Comparison of ENCODE assay signal across 8 cellular contexts in the genomic region with DNA sequence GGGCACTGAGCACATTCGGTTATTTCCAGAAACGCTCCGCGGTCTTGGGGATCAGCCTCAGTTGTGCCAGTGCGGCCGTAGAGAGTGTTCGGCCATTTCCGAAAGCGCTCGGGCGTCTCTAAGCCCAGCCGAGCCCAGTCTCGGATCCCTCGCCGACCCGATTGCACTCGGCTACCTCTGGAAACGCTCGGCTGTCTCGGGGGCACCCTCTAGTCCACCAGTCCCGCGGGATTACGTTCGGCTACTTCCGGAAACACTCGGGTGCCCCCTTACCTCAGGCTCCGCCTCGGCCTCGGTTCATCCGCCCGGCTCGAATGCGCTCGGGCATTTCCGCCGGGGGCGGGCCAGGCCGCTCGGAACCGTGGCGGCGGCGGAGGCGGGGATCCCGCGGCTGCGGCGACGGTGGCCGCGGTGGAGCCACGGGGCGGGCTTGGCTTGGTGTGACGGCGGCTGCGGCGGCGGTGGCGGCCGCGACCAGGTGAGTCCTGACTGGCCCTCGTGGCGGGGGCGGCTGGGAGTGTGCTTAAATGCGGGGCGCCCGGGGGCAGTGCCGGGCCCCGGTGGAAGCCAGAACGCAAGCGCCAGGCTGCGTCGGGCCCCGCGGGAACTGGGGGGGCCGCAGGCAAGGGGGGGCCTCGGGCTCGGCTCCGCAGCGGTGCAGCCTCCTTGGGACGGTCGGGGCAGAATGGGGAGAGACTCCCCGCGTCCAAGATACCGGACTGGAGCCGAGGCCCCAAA. TPM values are rescaled to one million over a fixed set of nuclear protein-coding genes. Genes with fewer than 3 reads are reported as not detected.
A peak's percentile ranks its signal among the peaks of the same experiment; 100 is the strongest.
DNase-seq lines count a peak whose midpoint lies in the region; ATAC-seq and TF ChIP-seq lines count a peak whose summit lies in the region.

A gene (plus strand): TSS at position 347 of the 738 bp plus-strand sequence. CDS start 2,717 bp downstream, outside the sequence.

- H3K4me1 Mint-ChIP-seq in activated naive CD8-positive, alpha-beta T cell treated with anti-CD3 and anti-CD28 coated beads, Interleukin-2, amount 10 ng/mL, durations not matched to agents 7 days and 5 days, result peaks cover 17% of the 10 kb centered on the region
- H3K4me1 Mint-ChIP-seq in glutamatergic neuron (ENCODE audit: low read depth, unreplicated experiment), result peaks cover 13% of the 10 kb centered on the region

- H3K9me3 ChIP-seq in testis, result no peaks in the 10 kb centered on the region

- no peaks in the 10 kb centered on the region for H3K36me3 ChIP-seq in testis (ENCODE audit: low read depth, missing control alignments)

- 1 to 3% methylated on average over 5 to 86 of the region's 86 CpGs for WGBS in testis, 2 donors

- H3K4me3 ChIP-seq in GM12865 (ENCODE audit: low read depth, low read length), result peak within 1 kb of the TSS; percentile 95
- H3K4me3 ChIP-seq in testis, result peak within 1 kb of the TSS; percentile 70 to 94

- intact Hi-C loops in testis (cut with DNase I; ENCODE audit: low total_unique reads), result no loop called here

- peak within 1 kb of the TSS; percentile 95 to 96 for H3K27ac ChIP-seq in testis

- TF ChIP-seq CTCF in GM12865 (IDR thresholded peaks at IDR 0.05; ENCODE audit: insufficient read depth, low read depth, low read length, missing control alignments) (no peak), glutamatergic neuron (IDR thresholded peaks at IDR 0.05; ENCODE audit: partially characterized antibody, unreplicated experiment) (no peak), omental fat pad (IDR thresholded peaks at IDR 0.05) (no peak), testis (IDR thresholded peaks at IDR 0.05) (peak in 1 of 3 experiments; percentile 6)

- no peak for TF ChIP-seq POLR2A in testis (IDR thresholded peaks at IDR 0.05)

- peak; percentile 99 for DNase-seq in GM12865 (ENCODE audit: low read depth)
- peak; percentile 86 for DNase-seq in NCI-H1417 treated with DMSO at 0.1 percent for 48 hours (lab: John Stamatoyannopoulos, UW)
- peak; percentile 96 to 97 for DNase-seq in SW 1271 (lab: John Stamatoyannopoulos, UW)
- peak; percentile 100 for DNase-seq in activated naive CD8-positive, alpha-beta T cell treated with anti-CD3 and anti-CD28 coated beads, Interleukin-2, amount 10 ng/mL, durations not matched to agents 7 days and 5 days
- DNase-seq in glutamatergic neuron, result peak; percentile 100
- DNase-seq in omental fat pad (ENCODE audit: low spot score), result peak; percentile 100
- peak; percentile 100 for DNase-seq in testis

- H3K4me3 Mint-ChIP-seq in activated naive CD8-positive, alpha-beta T cell treated with anti-CD3 and anti-CD28 coated beads, Interleukin-2, amount 10 ng/mL, durations not matched to agents 7 days and 5 days, result peak within 1 kb of the TSS; percentile 91
- H3K4me3 Mint-ChIP-seq in glutamatergic neuron (ENCODE audit: unreplicated experiment), result peak within 1 kb of the TSS; percentile 97

- peaks cover 2% of the 10 kb centered on the region for H3K36me3 Mint-ChIP-seq in activated naive CD8-positive, alpha-beta T cell treated with anti-CD3 and anti-CD28 coated beads, Interleukin-2, amount 10 ng/mL, durations not matched to agents 7 days and 5 days
- H3K36me3 Mint-ChIP-seq in glutamatergic neuron (ENCODE audit: unreplicated experiment), result no peaks in the 10 kb centered on the region

- peak within 1 kb of the TSS; percentile 94 for H3K27ac Mint-ChIP-seq in activated naive CD8-positive, alpha-beta T cell treated with anti-CD3 and anti-CD28 coated beads, Interleukin-2, amount 10 ng/mL, durations not matched to agents 7 days and 5 days
- H3K27ac Mint-ChIP-seq in glutamatergic neuron (ENCODE audit: unreplicated experiment), result peak within 1 kb of the TSS; percentile 94

- H3K9me3 Mint-ChIP-seq in activated naive CD8-positive, alpha-beta T cell treated with anti-CD3 and anti-CD28 coated beads, Interleukin-2, amount 10 ng/mL, durations not matched to agents 7 days and 5 days, result no peaks in the 10 kb centered on the region
- peaks cover 4% of the 10 kb centered on the region for H3K9me3 Mint-ChIP-seq in glutamatergic neuron (ENCODE audit: unreplicated experiment)

- ATAC-seq in HG02798 (IDR thresholded peaks at IDR 0.05; ENCODE audit: poor library complexity, unreplicated experiment) (peak; percentile 79), omental fat pad (ENCODE audit: low FRiP score) (peak; percentile 92)
- ATAC-seq in activated naive CD8-positive, alpha-beta T cell treated with anti-CD3 and anti-CD28 coated beads, Interleukin-2, amount 10 ng/mL, durations not matched to agents 7 days and 5 days (ENCODE audit: low read depth), result peak; percentile 94

- no peaks in the 10 kb centered on the region for H3K27me3 ChIP-seq in testis

- no peaks in the 10 kb centered on the region for H3K27me3 Mint-ChIP-seq in activated naive CD8-positive, alpha-beta T cell treated with anti-CD3 and anti-CD28 coated beads, Interleukin-2, amount 10 ng/mL, durations not matched to agents 7 days and 5 days
- peaks cover 6% of the 10 kb centered on the region for H3K27me3 Mint-ChIP-seq in glutamatergic neuron (ENCODE audit: unreplicated experiment)

- POLR2A ChIA-PET in activated naive CD8-positive, alpha-beta T cell treated with anti-CD3 and anti-CD28 coated beads, Interleukin-2, amount 10 ng/mL, durations not matched to agents 7 days and 5 days (lab: Charles Lee), result interaction anchor here (0.7 to 2.5 kb wide), 10 partner anchors 10 to 262 kb away, joined by 3 to 29 read pairs (median 6); a partner anchor contains a TSS

- H3K4me1 ChIP-seq in testis, result peaks cover 33% of the 10 kb centered on the region

RNA-seq across cellular contexts. Expression of the gene that starts here (rescaled TPM):
- 10 to 100 TPM; 11.4 to 12.9 TPM for total RNA-seq in activated naive CD8-positive, alpha-beta T cell treated with anti-CD3 and anti-CD28 coated beads, Interleukin-2, amount 10 ng/mL, durations not matched to agents 7 days and 5 days
- total RNA-seq in glutamatergic neuron (ENCODE audit: unreplicated experiment), result 36.4 TPM
- 10 to 100 TPM in 1 of 4 donors, 1 to 10 TPM in 3; 6.3 to 11.7 (median 7.4) TPM for total RNA-seq in omental fat pad
- total RNA-seq in testis, result 10 to 100 TPM; 87.6 to 94.3 TPM
- 21.0 TPM for polyA plus RNA-seq in testis (ENCODE audit: insufficient read depth, low read depth, low replicate concordance)

Comparison
In these comparisons a context has a peak if more than half of its experiments do, and no peak if none do; other contexts are left out.
1. Peak in every context shown above with its lines: DNase-seq, ATAC-seq, H3K4me3 ChIP-seq and H3K27ac ChIP-seq.